In genomic region chr10:97373456-97373855, GRCh38 we compare ENCODE assay signal across 31 cellular contexts.
"Had no signal": no experiment of that assay in that cellular context is flagged by ENCODE, and none has a peak within 500 bp of the region (broad histone marks: within the 10 kb centered on the region; RNA-seq: fewer than 3 reads in every experiment).

No MANE protein-coding gene starts in this region.

- DNase-seq: effector CD8-positive, alpha-beta T cell; endodermal cell; foreskin keratinocyte; hypothalamus; immature natural killer cell; islet precursor cell; kidney glomerular epithelial cell; left colon; left ventricle myocardium superior; mucosa of descending colon; naive B cell; nucleus accumbens; ovary; posterior cingulate gyrus; psoas muscle; right cardiac atrium; sigmoid colon; stimulated activated CD4-positive, alpha-beta T cell treated with anti-CD3 and anti-CD28 coated beads, Interleukin-4, amount 100 ng/mL, for 4 hours; stimulated activated naive CD8-positive, alpha-beta T cell treated with anti-CD3 and anti-CD28 coated beads, Interleukin-15, Interleukin-2, amounts not matched to agents 100 U/mL and 50 U/mL, for 24 hours; substantia nigra; testis; tibial artery; upper lobe of left lung; uterus had no signal

- H3K36me3 ChIP-seq: ovary, uterus had no signal

- H3K4me1 ChIP-seq: esophagus muscularis mucosa, foreskin keratinocyte, psoas muscle, sigmoid colon, testis, tibial artery, uterus had no signal

- H3K4me3 Mint-ChIP-seq: endodermal cell; immature natural killer cell; memory B cell; mesothelial cell of epicardium; naive B cell; natural killer cell treated with Interleukin-12 subunit alpha and Interleukin-12 subunit beta and Interleukin-15 and Interleukin-18, amount 100 ng/mL, for 72 hours; neural crest cell; stimulated activated memory B cell treated with anti-CD40 and anti-IgM and Interleukin-4, amounts not matched to agents 10 μg/mL and 1 μg/mL and 100 μg/mL, for 72 hours had no signal

- H3K27me3 Mint-ChIP-seq: memory B cell; naive B cell; natural killer cell treated with Interleukin-12 subunit alpha and Interleukin-12 subunit beta and Interleukin-15 and Interleukin-18, amount 100 ng/mL, for 72 hours; stimulated activated memory B cell treated with anti-CD40 and anti-IgM and Interleukin-4, amounts not matched to agents 10 μg/mL and 1 μg/mL and 100 μg/mL, for 72 hours had no signal

- H3K27me3 ChIP-seq: esophagus muscularis mucosa, foreskin keratinocyte, ovary, sigmoid colon, testis, tibial artery, upper lobe of left lung, uterus had no signal

- H3K27ac Mint-ChIP-seq: endodermal cell; immature natural killer cell; memory B cell; mesothelial cell of epicardium; natural killer cell treated with Interleukin-12 subunit alpha and Interleukin-12 subunit beta and Interleukin-15 and Interleukin-18, amount 100 ng/mL, for 72 hours; stimulated activated memory B cell treated with anti-CD40 and anti-IgM and Interleukin-4, amounts not matched to agents 10 μg/mL and 1 μg/mL and 100 μg/mL, for 72 hours had no signal

- H3K9me3 ChIP-seq: esophagus muscularis mucosa, mucosa of descending colon, ovary, psoas muscle, sigmoid colon, testis, tibial artery, upper lobe of left lung, uterus had no signal

- H3K27ac ChIP-seq: esophagus muscularis mucosa, foreskin keratinocyte, ovary, psoas muscle, sigmoid colon, testis, tibial artery, uterus had no signal

- H3K4me1 Mint-ChIP-seq: endodermal cell; immature natural killer cell; memory B cell; mesothelial cell of epicardium; neural crest cell; stimulated activated memory B cell treated with anti-CD40 and anti-IgM and Interleukin-4, amounts not matched to agents 10 μg/mL and 1 μg/mL and 100 μg/mL, for 72 hours had no signal

- H3K9me3 Mint-ChIP-seq: endodermal cell; immature natural killer cell; memory B cell; mesothelial cell of epicardium; naive B cell; natural killer cell treated with Interleukin-12 subunit alpha and Interleukin-12 subunit beta and Interleukin-15 and Interleukin-18, amount 100 ng/mL, for 72 hours; neural crest cell; stimulated activated memory B cell treated with anti-CD40 and anti-IgM and Interleukin-4, amounts not matched to agents 10 μg/mL and 1 μg/mL and 100 μg/mL, for 72 hours had no signal

- H3K4me3 ChIP-seq: esophagus muscularis mucosa, lung, mucosa of descending colon, ovary, psoas muscle, sigmoid colon, testis, tibial artery, upper lobe of left lung, uterus had no signal

- ATAC-seq: foreskin keratinocyte; left colon; left ventricle myocardium superior; mucosa of descending colon; psoas muscle; stimulated activated memory B cell treated with anti-CD40 and anti-IgM and Interleukin-4, amounts not matched to agents 10 μg/mL and 1 μg/mL and 100 μg/mL, for 72 hours; stimulated activated naive CD8-positive, alpha-beta T cell treated with anti-CD3 and anti-CD28 coated beads, Interleukin-15, Interleukin-2, amounts not matched to agents 100 U/mL and 50 U/mL, for 24 hours had no signal
